8 cellular contexts compared by ENCODE assay signal in genomic region chr3:52056521-52056967, GRCh38. TPM values are rescaled to one million over a fixed set of nuclear protein-coding genes. Genes with fewer than 3 reads are reported as not detected.
DNase-seq lines count a peak whose midpoint lies in the region; ATAC-seq and TF ChIP-seq lines count a peak whose summit lies in the region.

Gene DUSP7 (minus strand): TSS chr3:52056571. CDS start chr3:52056366, 205 bp downstream.

- peak within 1 kb of the TSS; percentile 43; the same call in 1 of the 2 replicates for H3K27ac ChIP-seq in HEK293 (ENCODE audit: extremely low read depth, low read depth, low read length)

- CTCF ChIA-PET in HEK293 (lab: Yijun Ruan, JAX): interaction anchor here (0.6 to 4.1 kb wide), 7 partner anchors 20 to 115 kb away, joined by 3 to 20 read pairs (median 5); partner anchors contain the start of gene RRP9
- CTCF ChIA-PET in activated B cell treated with CpG ODN at 0.5 μM for 24 hours (lab: Charles Lee): interaction anchor here (0.9 to 2.2 kb wide), 6 partner anchors 20 to 114 kb away, joined by 3 to 24 read pairs (median 4); partner anchors contain the start of genes PARP3, RPL29 and RRP9

- peaks cover 0 to 30% of the 10 kb centered on the region in 2 experiments; a peak in 1 of 3 replicates for H3K36me3 ChIP-seq in HEK293 (ENCODE audit: control insufficient read depth in 2 of 2, insufficient read depth in 1 of 2, low read length in 2 of 2)

- intact Hi-C loops in activated B cell treated with CpG ODN at 0.5 μM for 24 hours (cut with micrococcal nuclease): loop anchor here (2.0 to 10.0 kb wide), 7 partner anchors 74 to 1702 kb away; partner anchors contain the start of genes ABHD14A, ABHD14B, ACY1 and ALAS1

- peak; percentile 27 for DNase-seq in NCI-H128 (lab: John Stamatoyannopoulos, UW; ENCODE audit: unreplicated experiment)
- peak; percentile 77 for DNase-seq in activated B cell treated with CpG ODN at 0.5 μM for 24 hours
- DNase-seq in central memory CD4-positive, alpha-beta T cell: peak; percentile 69
- DNase-seq in kidney tubule cell (ENCODE audit: low spot score): peak; percentile 71
- peak; percentile 84 for DNase-seq in stimulated activated CD4-positive, alpha-beta T cell treated with anti-CD3 and anti-CD28 coated beads, Interleukin-15, amount 100 ng/mL, for 24 hours
- DNase-seq in islet precursor cell: no peak

- peak; percentile 33 for ATAC-seq in activated B cell treated with CpG ODN at 0.5 μM for 24 hours (ENCODE audit: low read depth)

- POLR2A ChIA-PET in HEK293 (lab: Yijun Ruan, JAX): interaction anchor here (0.5 to 2.1 kb wide), 14 partner anchors 10 to 479 kb away, joined by 3 to 11 read pairs (median 4); partner anchors contain the start of genes ABHD14B, POC1A, RPL29 and WDR82
- POLR2A ChIA-PET in activated B cell treated with CpG ODN at 0.5 μM for 24 hours (lab: Charles Lee): interaction anchor here (0.5 to 2.7 kb wide), 16 partner anchors 15 to 1488 kb away, joined by 3 to 22 read pairs (median 4); partner anchors contain the start of genes ACY1, POC1A, RPL29 and TLR9

- H3K9me3 ChIP-seq in HEK293 (ENCODE audit: control insufficient read depth, insufficient read depth, low read depth, low read length): no peaks in the 10 kb centered on the region

- H3K4me3 ChIP-seq in GM08714 (ENCODE audit: low read length) (peak within 1 kb of the TSS; percentile 71), HEK293 (ENCODE audit: low read depth, low read length) (peak within 1 kb of the TSS; percentile 58)

- H3K9me3 Mint-ChIP-seq in activated B cell treated with CpG ODN at 0.5 μM for 24 hours: no peaks in the 10 kb centered on the region

- peak within 1 kb of the TSS; percentile 88 for H3K4me3 Mint-ChIP-seq in activated B cell treated with CpG ODN at 0.5 μM for 24 hours

- peaks cover 4% of the 10 kb centered on the region; the same call in 1 of the 2 replicates for H3K4me1 ChIP-seq in HEK293 (ENCODE audit: control insufficient read depth, insufficient read depth, low read length)

- peaks cover 48% of the 10 kb centered on the region for H3K4me1 Mint-ChIP-seq in activated B cell treated with CpG ODN at 0.5 μM for 24 hours

- H3K36me3 Mint-ChIP-seq in activated B cell treated with CpG ODN at 0.5 μM for 24 hours (ENCODE audit: low read depth): peaks cover 6% of the 10 kb centered on the region

- peak within 1 kb of the TSS; percentile 88 for H3K27ac Mint-ChIP-seq in activated B cell treated with CpG ODN at 0.5 μM for 24 hours

- TF ChIP-seq CTCF in HEK293 (tag by site-specific recombination; IDR thresholded peaks at IDR 0.05): no peak
- no peak for TF ChIP-seq CTCF in activated B cell treated with CpG ODN at 0.5 μM for 24 hours (IDR thresholded peaks at IDR 0.05)

- H3K27me3 Mint-ChIP-seq in activated B cell treated with CpG ODN at 0.5 μM for 24 hours: no peaks in the 10 kb centered on the region

TF ChIP-seq in HEK293, 187 proteins besides CTCF, POLR2A, EP300 and RAD21 (continues in another document):
- no peak for TF ChIP-seq ZNF23 (tag by site-specific recombination; IDR thresholded peaks at IDR 0.05; ENCODE audit: borderline replicate concordance)
- peak; percentile 59 for TF ChIP-seq GLIS2 (tag by site-specific recombination; IDR thresholded peaks at IDR 0.05)
- no peak for TF ChIP-seq ZNF747 (tag by site-specific recombination; IDR thresholded peaks at IDR 0.05)
- TF ChIP-seq ZNF2 (tag by site-specific recombination; IDR thresholded peaks at IDR 0.05): 0 out of 2 replicates have a peak, but pooled peaks have one; percentile 29
- peak; percentile 36; the same call in 1 of the 2 replicates for TF ChIP-seq KLF9 (tag by site-specific recombination; IDR thresholded peaks at IDR 0.05; ENCODE audit: low read depth)
- no peak for TF ChIP-seq ZNF510 (tag by site-specific recombination; IDR thresholded peaks at IDR 0.05; ENCODE audit: insufficient replicate concordance)
- TF ChIP-seq EGR2 (tag by site-specific recombination; IDR thresholded peaks at IDR 0.05; ENCODE audit: low read depth): 0 out of 2 replicates have a peak, but pooled peaks have one; percentile 4
- TF ChIP-seq ZBTB10 (tag by site-specific recombination; IDR thresholded peaks at IDR 0.05): peak; percentile 76
- peak; percentile 68; the same call in 1 of the 2 replicates for TF ChIP-seq ZBTB20 (tag by site-specific recombination; IDR thresholded peaks at IDR 0.05)
- peak; percentile 89 for TF ChIP-seq PATZ1 (tag by site-specific recombination; IDR thresholded peaks at IDR 0.05)
- TF ChIP-seq ZNF133 (tag by site-specific recombination; IDR thresholded peaks at IDR 0.05): 0 out of 2 replicates have a peak, but pooled peaks have one; percentile 16
- TF ChIP-seq ZNF341 (tag by site-specific recombination; IDR thresholded peaks at IDR 0.05; ENCODE audit: low read depth): no peak
- TF ChIP-seq GLIS1 (tag by site-specific recombination; IDR thresholded peaks at IDR 0.05): peak; percentile 56
- no peak for TF ChIP-seq ZNF248 (tag by site-specific recombination; IDR thresholded peaks at IDR 0.05)
- TF ChIP-seq REST (tag by site-specific recombination; IDR thresholded peaks at IDR 0.05): 0 out of 2 replicates have a peak, but pooled peaks have one; percentile 30
- no peak for TF ChIP-seq RBAK (tag by site-specific recombination; IDR thresholded peaks at IDR 0.05)

RNA-seq across cellular contexts. Expression of gene DUSP7, which starts in this region (rescaled TPM):
- 3.7 and 4.3 TPM in 2 replicates for total RNA-seq in activated B cell treated with CpG ODN at 0.5 μM for 24 hours
